Comparison of ENCODE assay signal across 8 cellular contexts in the genomic region with DNA sequence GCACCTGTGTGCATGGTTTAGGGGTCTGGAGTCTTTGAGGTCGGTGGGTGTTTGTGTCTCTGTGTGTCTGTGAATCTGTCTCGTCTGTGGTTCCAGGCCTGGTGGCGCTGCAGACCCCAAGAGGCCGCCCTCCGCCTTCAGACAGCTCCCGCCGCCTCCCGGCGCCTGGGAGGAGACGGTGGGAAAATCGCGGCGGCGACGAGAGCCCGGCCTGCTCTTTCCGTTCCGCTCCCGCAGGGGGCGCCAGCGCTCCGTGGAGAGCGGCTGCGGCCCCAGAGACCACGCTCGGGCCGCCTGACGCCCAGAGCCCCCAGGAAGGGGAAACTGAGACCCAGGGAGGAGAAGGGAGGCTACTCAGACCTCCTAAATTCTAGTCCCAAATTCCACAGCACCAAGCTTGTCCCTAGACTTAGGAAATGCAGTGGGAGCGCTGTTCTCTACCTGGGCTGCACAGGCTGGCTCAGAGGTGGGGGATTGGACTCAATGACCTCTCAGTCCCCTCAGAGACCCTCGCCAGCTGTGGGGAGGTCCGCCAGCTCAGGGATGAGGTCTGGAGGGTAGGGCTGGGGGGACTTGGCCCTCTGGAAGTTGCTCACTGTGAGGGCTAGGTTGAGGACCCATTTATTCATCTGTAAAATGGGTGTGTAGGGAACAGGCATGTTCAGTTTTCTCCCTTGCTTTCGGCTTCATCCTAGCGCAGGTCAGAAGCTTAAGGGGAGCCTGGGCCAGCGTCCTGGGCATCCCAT. TPM values are rescaled to one million over a fixed set of nuclear protein-coding genes. Genes with fewer than 3 reads are reported as not detected.
DNase-seq lines count a peak whose midpoint lies in the region; ATAC-seq, FAIRE-seq and TF ChIP-seq lines count a peak whose summit lies in the region.

No MANE protein-coding gene starts in this region.

- POLR2A ChIA-PET in GM12878 (lab: Charles Lee) = no interaction called here

- SMC1A ChIA-PET in GM12878 (lab: Charles Lee; ENCODE audit: uncharacterized antibody, unreplicated experiment) = interaction anchor here (0.6 to 2.6 kb wide), 5 partner anchors 21 to 657 kb away, joined by 3 to 7 read pairs (median 4); no protein-coding TSS in a partner anchor

- no peak overlapping the region for H2AFZ ChIP-seq in GM12878 (ENCODE audit: control insufficient read depth, low read depth, low read length)

- 6% methylated on average over 24 of the region's 34 CpGs for WGBS in GM12878 (ENCODE audit: insufficient coverage, insufficient replicate concordance, low lambda C conversion rate, missing lambda C conversion rate)

- no peak for TF ChIP-seq POLR2A in GM12878 (IDR thresholded peaks at IDR 0.05; ENCODE audit: low read depth, low read length)

- peak; percentile 86 for ATAC-seq in GM12878
- ATAC-seq in GM21526 (IDR thresholded peaks at IDR 0.05; ENCODE audit: low FRiP score, unreplicated experiment) = no peak

- CTCF ChIA-PET in GM12878 (lab: Yijun Ruan, JAX) = interaction anchor here (0.6 to 4.3 kb wide), 17 partner anchors 8 to 657 kb away, joined by 3 to 26 read pairs (median 4); no protein-coding TSS in a partner anchor

- H3K9me3 ChIP-seq in GM12878 (replicated peaks; ENCODE audit: control insufficient read depth, insufficient read depth, low read length) = no peaks in the 10 kb centered on the region

- no peak for TF ChIP-seq EP300 in GM12878 (IDR thresholded peaks at IDR 0.05; ENCODE audit: borderline replicate concordance in 1 of 2, control insufficient read depth in 1 of 2, low read depth in 2 of 2, low read length in 2 of 2)

- H3K4me3 ChIP-seq in GM12878 = no peak overlapping the region

- peak; percentile 18 for DNase-seq in Caki2 (ENCODE audit: low read depth)
- DNase-seq in HuH-7 (ENCODE audit: low spot score) = peak; percentile 71
- peak; percentile 80 for DNase-seq in SK-N-DZ (ENCODE audit: low spot score)
- DNase-seq in GM12878 (ENCODE audit: low read depth, low spot score) = no peak
- DNase-seq in islet precursor cell = peak; percentile 80
- DNase-seq in stimulated activated CD4-positive, alpha-beta T cell treated with anti-CD3 and anti-CD28 coated beads, Interleukin-2, amount 100 ng/mL, for 24 hours = peak; percentile 55 to 65
- DNase-seq in pons (ENCODE audit: low spot score) = no peak

- H3K4me1 ChIP-seq in GM12878 (ENCODE audit: control insufficient read depth, insufficient read depth, low read length) = no peaks in the 10 kb centered on the region

- no peaks in the 10 kb centered on the region for H3K36me3 ChIP-seq in GM12878 (ENCODE audit: control insufficient read depth in 2 of 2, insufficient read depth in 2 of 2, low read length in 1 of 2)

- H3K9ac ChIP-seq in GM12878 (ENCODE audit: control insufficient read depth, insufficient read depth, low read length) = no peak overlapping the region

- peak; percentile 96 for TF ChIP-seq RAD21 in GM12878 (IDR thresholded peaks at IDR 0.05; ENCODE audit: insufficient read depth, low read depth, low read length)

- intact Hi-C loops in GM12878 (cut with micrococcal nuclease; ENCODE audit: unreplicated experiment) = loop anchor here (2.0 to 10.0 kb wide), 6 partner anchors 190 to 658 kb away; a partner anchor contains a TSS

- H3K4me2 ChIP-seq in GM12878 (ENCODE audit: control insufficient read depth, insufficient read depth) = peak overlapping the region; percentile 42; the same call in 1 of the 2 replicates

- no TSS peak for BruUV-seq in GM12878 (replicated peaks; lab: Mats Ljungman, UMichigan)

- TF ChIP-seq CTCF in GM12878 (IDR thresholded peaks at IDR 0.05 in 2 of 3, conservative IDR thresholded peaks at IDR 0.05 in 1 of 3; ENCODE audit: control insufficient read depth in 2 of 3, extremely low read depth in 1 of 3, insufficient read depth in 1 of 3, low read depth in 3 of 3, low read length in 3 of 3) = peak; percentile 87 to 95 (median 92)

- H4K20me1 ChIP-seq in GM12878 (ENCODE audit: control insufficient read depth, insufficient read depth) = no peaks in the 10 kb centered on the region

- H3K27ac ChIP-seq in GM12878 (ENCODE audit: control insufficient read depth, insufficient read depth) = no peak overlapping the region

- H3K27me3 ChIP-seq in GM12878 (replicated peaks in 1 of 2; ENCODE audit: control insufficient read depth in 2 of 2, insufficient read depth in 2 of 2, low read length in 1 of 2) = peaks cover 2 to 12% of the 10 kb centered on the region in 2 experiments

- RAD21 ChIA-PET in GM12878 (lab: Charles Lee; ENCODE audit: unreplicated experiment) = interaction anchor here (0.6 to 1.3 kb wide), 6 partner anchors 16 to 657 kb away, joined by 3 to 8 read pairs (median 4); no protein-coding TSS in a partner anchor

- H3K79me2 ChIP-seq in GM12878 (ENCODE audit: control insufficient read depth, insufficient read depth, low read length) = no peaks in the 10 kb centered on the region

- FAIRE-seq in GM12878 (lab: Jason Lieb, UNC) = no peak

- in situ Hi-C loops in Caki2 (cut with HindIII; ENCODE audit: low pct_unique_long_range_greater_than_20kb, low sequenced_read_pairs) = no loop called here
- in situ Hi-C loops in GM12878 (cut with MboI) = loop anchor here (5.0 to 10.0 kb wide), 2 partner anchors 428 to 660 kb away; no protein-coding TSS in a partner anchor

TF ChIP-seq in GM12878, 131 proteins besides CTCF, POLR2A, EP300 and RAD21 (continues in another document):
- TF ChIP-seq RUNX3 (IDR thresholded peaks at IDR 0.05; ENCODE audit: low read length) (0 out of 2 replicates have a peak, but pooled peaks have one; percentile 19), SMC3 (IDR thresholded peaks at IDR 0.05; ENCODE audit: borderline replicate concordance, low read length) (peak; percentile 85), STAT1 (conservative IDR thresholded peaks at IDR 0.05) (no peak), POU2F2 (IDR thresholded peaks at IDR 0.05; ENCODE audit: borderline replicate concordance, low read depth, low read length) (0 out of 3 replicates have a peak, but pooled peaks have one; percentile 26)
- TF ChIP-seq, protein P1, sequence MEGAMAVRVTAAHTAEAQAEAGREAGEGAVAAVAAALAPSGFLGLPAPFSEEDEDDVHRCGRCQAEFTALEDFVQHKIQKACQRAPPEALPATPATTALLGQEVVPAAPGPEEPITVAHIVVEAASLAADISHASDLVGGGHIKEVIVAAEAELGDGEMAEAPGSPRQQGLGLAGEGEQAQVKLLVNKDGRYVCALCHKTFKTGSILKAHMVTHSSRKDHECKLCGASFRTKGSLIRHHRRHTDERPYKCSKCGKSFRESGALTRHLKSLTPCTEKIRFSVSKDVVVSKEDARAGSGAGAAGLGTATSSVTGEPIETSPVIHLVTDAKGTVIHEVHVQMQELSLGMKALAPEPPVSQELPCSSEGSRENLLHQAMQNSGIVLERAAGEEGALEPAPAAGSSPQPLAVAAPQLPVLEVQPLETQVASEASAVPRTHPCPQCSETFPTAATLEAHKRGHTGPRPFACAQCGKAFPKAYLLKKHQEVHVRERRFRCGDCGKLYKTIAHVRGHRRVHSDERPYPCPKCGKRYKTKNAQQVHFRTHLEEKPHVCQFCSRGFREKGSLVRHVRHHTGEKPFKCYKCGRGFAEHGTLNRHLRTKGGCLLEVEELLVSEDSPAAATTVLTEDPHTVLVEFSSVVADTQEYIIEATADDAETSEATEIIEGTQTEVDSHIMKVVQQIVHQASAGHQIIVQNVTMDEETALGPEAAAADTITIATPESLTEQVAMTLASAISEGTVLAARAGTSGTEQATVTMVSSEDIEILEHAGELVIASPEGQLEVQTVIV (IDR thresholded peaks at IDR 0.05; ENCODE audit: borderline replicate concordance, partially characterized antibody) = no peak

RNA-seq across cellular contexts. Expression of a gene that starts 36.9 kb away (rescaled TPM):
- 21.7 and 28.3 TPM in 2 replicates for total RNA-seq in Caki2 (2014; rRNA removed; shearing (Covaris generic); ENCODE audit: low replicate concordance)
- polyA plus RNA-seq in SK-N-DZ (2014; cell fraction: cytosol; rRNA removed) = 48.9 and 49.5 TPM in 2 replicates
- 42.7 and 45.9 TPM in 2 replicates for polyA plus RNA-seq in SK-N-DZ (2014; cell fraction: nucleus; rRNA removed)
- total RNA-seq in GM12878 (2013; cell fraction: nucleolus; rRNA removed) = 50.2 and 57.6 TPM in 2 replicates
- 37.2 and 39.1 TPM in 2 replicates for total RNA-seq in GM12878 (2014; rRNA removed)
- 29.4 and 30.0 TPM in 2 replicates for total RNA-seq in GM12878 (2014; rRNA removed; fragmentation: Illumina TruSeq; extraction: Trizol)
- 42.0 and 51.2 TPM in 2 replicates for total RNA-seq in GM12878 (2021)
- 20.7 TPM for polyA plus RNA-seq in GM12878 (2011; ENCODE audit: low read depth)
- 54.7 and 58.9 TPM in 2 replicates for polyA plus RNA-seq in GM12878 (2011; rRNA removed)
- 57.9 and 62.7 TPM in 2 replicates for polyA plus RNA-seq in GM12878 (2011; cell fraction: cytosol; rRNA removed)
- polyA plus RNA-seq in GM12878 (2011; cell fraction: nucleus; rRNA removed) = 48.9 and 49.3 TPM in 2 replicates
- 28.8 and 30.5 TPM in 2 replicates for polyA plus RNA-seq in GM12878 (2012)
- polyA plus RNA-seq in GM12878 (2014; fragmentation: Illumina TruSeq; extraction: Trizol) = 44.1 and 44.3 TPM in 2 replicates
- 10 to 100 TPM; 24.6 to 37.7 TPM for polyA plus RNA-seq in GM12878 (2014; fragmentation: Nextera tagmentation; extraction: Ambion mirVana)
- polyA plus RNA-seq in GM12878 (2014; rRNA removed) = 48.9 and 50.6 TPM in 2 replicates
- polyA plus RNA-seq in GM12878 (2016; fragmentation: Nextera tagmentation; extraction: Ambion mirVana) = 10 to 100 TPM; 60.1 to 62.3 TPM
- polyA minus RNA-seq in GM12878 (2011; rRNA and poly(A)+ RNA removed) = 39.9 and 46.5 TPM in 2 replicates
- polyA minus RNA-seq in GM12878 (2011; cell fraction: cytosol; rRNA and poly(A)+ RNA removed) = 12.3 and 13.3 TPM in 2 replicates
- polyA minus RNA-seq in GM12878 (2011; cell fraction: nucleus; rRNA and poly(A)+ RNA removed) = 14.4 and 29.0 TPM in 2 replicates

RNA-seq across cellular contexts. Expression of a gene that starts 43.5 kb away (rescaled TPM):
- total RNA-seq in Caki2 (2014; rRNA removed; shearing (Covaris generic); ENCODE audit: low replicate concordance) = not detected in 2 replicates
- polyA plus RNA-seq in SK-N-DZ (2014; cell fraction: cytosol; rRNA removed) = 28.3 and 39.0 TPM in 2 replicates
- 13.3 and 16.0 TPM in 2 replicates for polyA plus RNA-seq in SK-N-DZ (2014; cell fraction: nucleus; rRNA removed)
- not detected in 2 replicates for total RNA-seq in GM12878 (2013; cell fraction: nucleolus; rRNA removed)
- total RNA-seq in GM12878 (2014; rRNA removed) (not detected in 2 replicates), GM12878 (2014; rRNA removed; fragmentation: Illumina TruSeq; extraction: Trizol) (not detected in 2 replicates), GM12878 (2021) (not detected in 2 replicates)
- polyA plus RNA-seq in GM12878 (2011; ENCODE audit: low read depth) = 1.6 TPM
- polyA plus RNA-seq in GM12878 (2011; rRNA removed) (not detected in 2 replicates), GM12878 (2014; fragmentation: Illumina TruSeq; extraction: Trizol) (not detected in 2 replicates), GM12878 (2014; fragmentation: Nextera tagmentation; extraction: Ambion mirVana) (not detected), GM12878 (2014; rRNA removed) (0.22 TPM in 1 of 2 replicates, not detected in the other), GM12878 (2016; fragmentation: Nextera tagmentation; extraction: Ambion mirVana) (under 1 TPM; 0.42 to 0.99 TPM)
- polyA plus RNA-seq in GM12878 (2011; cell fraction: cytosol; rRNA removed) = 0.07 TPM in 1 of 2 replicates, not detected in the other
- polyA plus RNA-seq in GM12878 (2011; cell fraction: nucleus; rRNA removed) = not detected in 2 replicates
- 0.79 and 1.3 TPM in 2 replicates for polyA plus RNA-seq in GM12878 (2012)
- polyA minus RNA-seq in GM12878 (2011; rRNA and poly(A)+ RNA removed) = not detected in 2 replicates
- polyA minus RNA-seq in GM12878 (2011; cell fraction: cytosol; rRNA and poly(A)+ RNA removed) = not detected in 2 replicates
- not detected in 2 replicates for polyA minus RNA-seq in GM12878 (2011; cell fraction: nucleus; rRNA and poly(A)+ RNA removed)

Comparison
In these comparisons a context has a peak if more than half of its experiments do, and no peak if none do; other contexts are left out.
1. DNase-seq: peak in Caki2 (single experiment), HuH-7 (single experiment), SK-N-DZ (single experiment), islet precursor cell (single experiment) and stimulated activated CD4-positive, alpha-beta T cell treated with anti-CD3 and anti-CD28 coated beads, Interleukin-2, amount 100 ng/mL, for 24 hours (2 of 2); none in GM12878 (single experiment) and pons (single experiment).